Comparison of ENCODE assay signal across 12 cellular contexts in the genomic region with DNA sequence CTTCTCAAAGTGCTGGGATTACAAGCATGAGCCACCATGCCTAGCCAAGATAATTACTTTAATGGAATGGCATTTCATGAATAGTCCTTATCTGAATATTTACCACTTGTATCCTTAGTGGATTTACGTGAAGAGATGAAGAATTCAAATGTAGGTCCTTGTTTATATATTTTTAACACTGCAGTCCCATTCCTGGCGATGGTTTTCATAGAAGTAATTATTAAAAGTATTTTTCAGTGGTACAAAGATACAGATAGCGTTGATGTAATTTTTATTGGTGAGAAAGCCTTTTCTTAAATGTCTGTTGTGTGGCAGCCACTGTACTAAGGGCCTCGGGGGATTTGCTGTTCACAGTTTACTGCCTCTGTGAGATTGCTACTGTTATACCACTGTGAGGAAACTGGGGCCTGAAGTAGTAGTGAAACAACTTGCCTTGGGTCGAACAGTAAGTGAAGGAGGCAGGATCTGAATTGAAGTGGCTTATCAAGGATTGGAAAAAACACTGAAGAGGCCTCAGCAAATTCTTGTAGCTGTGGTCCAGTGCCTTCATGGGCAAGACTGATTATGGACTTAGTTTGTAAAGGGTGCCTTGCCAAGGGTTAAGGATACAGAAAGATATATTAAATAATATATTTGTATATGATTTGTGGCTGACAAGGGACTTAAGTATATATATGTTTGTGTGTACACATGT.
A peak's percentile ranks its signal among the peaks of the same experiment; 100 is the strongest.
DNase-seq lines count a peak whose midpoint lies in the region; ATAC-seq and TF ChIP-seq lines count a peak whose summit lies in the region.
"Had no signal": no experiment of that assay in that cellular context is flagged by ENCODE, and none has a peak within 500 bp of the region (broad histone marks: within the 10 kb centered on the region; RNA-seq: fewer than 3 reads in every experiment).

No MANE protein-coding gene starts in this region.

- H3K27ac Mint-ChIP-seq in endodermal cell (no peak overlapping the region), Calu3 (ENCODE audit: unreplicated experiment) (no peak overlapping the region)
- H3K27ac Mint-ChIP-seq in T-helper 2 cell treated with Interferon-gamma antibody and Interleukin-4, amounts not matched to agents 5 μg/mL and 100 μg/mL, for 36 hours = no peak overlapping the region
- H3K27ac Mint-ChIP-seq: CD4-positive, alpha-beta memory T cell had no signal

- no peaks in the 10 kb centered on the region for H3K27me3 ChIP-seq in left lung
- no peaks in the 10 kb centered on the region for H3K27me3 ChIP-seq in endodermal cell (ENCODE audit: control insufficient read depth, insufficient read depth, low read length, poor library complexity, severe bottlenecking)
- no peaks in the 10 kb centered on the region for H3K27me3 ChIP-seq in tibial nerve

- H3K9ac ChIP-seq in endodermal cell (ENCODE audit: extremely low read depth, low read length, poor library complexity, severe bottlenecking) = no peak overlapping the region

- H3K4me3 ChIP-seq in HEK293 (ENCODE audit: low read depth, low read length) (no peak overlapping the region), left lung (no peak overlapping the region), endodermal cell (ENCODE audit: low read length) (no peak overlapping the region), tibial nerve (no peak overlapping the region)

- ATAC-seq in GM18861 (IDR thresholded peaks at IDR 0.05; ENCODE audit: unreplicated experiment) (peak; percentile 79), HG03432 (IDR thresholded peaks at IDR 0.05; ENCODE audit: unreplicated experiment) (peak; percentile 77), left lung (peak; percentile 40)

- H3K9me3 Mint-ChIP-seq in endodermal cell (no peaks in the 10 kb centered on the region), Calu3 (ENCODE audit: low read depth, unreplicated experiment) (no peaks in the 10 kb centered on the region)
- H3K9me3 Mint-ChIP-seq in T-helper 2 cell treated with Interferon-gamma antibody and Interleukin-4, amounts not matched to agents 5 μg/mL and 100 μg/mL, for 36 hours = no peaks in the 10 kb centered on the region

- H3K27me3 Mint-ChIP-seq in endodermal cell (ENCODE audit: insufficient read depth) (no peaks in the 10 kb centered on the region), Calu3 (ENCODE audit: unreplicated experiment) (no peaks in the 10 kb centered on the region)
- peaks cover 11% of the 10 kb centered on the region for H3K27me3 Mint-ChIP-seq in T-helper 2 cell treated with Interferon-gamma antibody and Interleukin-4, amounts not matched to agents 5 μg/mL and 100 μg/mL, for 36 hours (ENCODE audit: low read depth)

- 0 out of 2 replicates have a peak, but pooled peaks cover 5% of the 10 kb centered on the region for H3K4me1 ChIP-seq in HEK293 (ENCODE audit: control insufficient read depth, insufficient read depth, low read length)
- no peaks in the 10 kb centered on the region for H3K4me1 ChIP-seq in left lung
- H3K4me1 ChIP-seq in endodermal cell (ENCODE audit: control insufficient read depth, insufficient read depth, low read length) = no peaks in the 10 kb centered on the region
- peaks cover 0 to 37% (median 9%) of the 10 kb centered on the region in 4 donors for H3K4me1 ChIP-seq in tibial nerve

- no peak for TF ChIP-seq EP300 in tibial nerve (IDR thresholded peaks at IDR 0.05)

- 0 out of 2 replicates have a peak overlapping the region, but pooled peaks have one; percentile 32 for H3K27ac ChIP-seq in HEK293 (ENCODE audit: extremely low read depth, low read depth, low read length)
- H3K27ac ChIP-seq in left lung = no peak overlapping the region
- H3K27ac ChIP-seq in endodermal cell (ENCODE audit: low read depth, low read length) = no peak overlapping the region
- peak overlapping the region in 1 of 4 donors; percentile 29 for H3K27ac ChIP-seq in tibial nerve

- peaks cover 19% of the 10 kb centered on the region for H3K36me3 Mint-ChIP-seq in endodermal cell (ENCODE audit: low read depth)
- H3K36me3 Mint-ChIP-seq in T-helper 2 cell treated with Interferon-gamma antibody and Interleukin-4, amounts not matched to agents 5 μg/mL and 100 μg/mL, for 36 hours (ENCODE audit: low read depth) = no peaks in the 10 kb centered on the region
- peaks cover 12% of the 10 kb centered on the region for H3K36me3 Mint-ChIP-seq in Calu3 (ENCODE audit: insufficient read depth, unreplicated experiment)
- H3K36me3 Mint-ChIP-seq: CD4-positive, alpha-beta memory T cell had no signal

- H3K4me3 Mint-ChIP-seq in endodermal cell = no peak overlapping the region
- no peak overlapping the region for H3K4me3 Mint-ChIP-seq in T-helper 2 cell treated with Interferon-gamma antibody and Interleukin-4, amounts not matched to agents 5 μg/mL and 100 μg/mL, for 36 hours
- H3K4me3 Mint-ChIP-seq in Calu3 (ENCODE audit: low read depth, unreplicated experiment) = no peak overlapping the region
- H3K4me3 Mint-ChIP-seq: CD4-positive, alpha-beta memory T cell had no signal

- no TSS peak for BruUV-seq in Calu3 (replicated peaks; lab: Mats Ljungman, UMichigan)

- TF ChIP-seq CTCF in HEK293 (tag by site-specific recombination; IDR thresholded peaks at IDR 0.05) (no peak), left lung (IDR thresholded peaks at IDR 0.05) (no peak), endodermal cell (conservative IDR thresholded peaks at IDR 0.05) (no peak), Calu3 (IDR thresholded peaks at IDR 0.05; ENCODE audit: unreplicated experiment) (no peak), tibial nerve (IDR thresholded peaks at IDR 0.05) (no peak)

- CTCF ChIA-PET in HEK293 (lab: Yijun Ruan, JAX) = no interaction called here
- CTCF ChIA-PET in Calu3 (lab: Charles Lee) = no interaction called here

- no peaks in the 10 kb centered on the region for H3K9me3 ChIP-seq in HEK293 (ENCODE audit: control insufficient read depth, insufficient read depth, low read depth, low read length)
- H3K9me3 ChIP-seq in left lung = no peaks in the 10 kb centered on the region
- no peaks in the 10 kb centered on the region for H3K9me3 ChIP-seq in endodermal cell (ENCODE audit: control insufficient read depth, low read length)
- no peaks in the 10 kb centered on the region for H3K9me3 ChIP-seq in tibial nerve

- peaks cover 18% of the 10 kb centered on the region for H3K4me1 Mint-ChIP-seq in endodermal cell
- H3K4me1 Mint-ChIP-seq in T-helper 2 cell treated with Interferon-gamma antibody and Interleukin-4, amounts not matched to agents 5 μg/mL and 100 μg/mL, for 36 hours (ENCODE audit: low read depth) = no peaks in the 10 kb centered on the region
- peaks cover 16% of the 10 kb centered on the region for H3K4me1 Mint-ChIP-seq in Calu3 (ENCODE audit: low read depth, unreplicated experiment)
- H3K4me1 Mint-ChIP-seq: CD4-positive, alpha-beta memory T cell had no signal

- intact Hi-C loops in left lung (cut with DNase I) = no loop called here
- intact Hi-C loops in Calu3 (cut with micrococcal nuclease; ENCODE audit: unreplicated experiment) = no loop called here

- 92 to 100% methylated on average over 2 to 5 of the region's 5 CpGs for WGBS in endodermal cell (ENCODE audit: insufficient coverage in 1 of 2, insufficient read length in 1 of 2), 2 experiments
- WGBS in tibial nerve, 2 donors = 58 to 68% methylated on average over 5 of the region's 5 CpGs

- TF ChIP-seq POLR2A in tibial nerve (IDR thresholded peaks at IDR 0.05) = no peak

- POLR2A ChIA-PET in HEK293 (lab: Yijun Ruan, JAX) = no interaction called here

- peaks cover 0 to under 1% of the 10 kb centered on the region in 2 experiments; a peak in 1 of 3 replicates for H3K36me3 ChIP-seq in HEK293 (ENCODE audit: control insufficient read depth in 2 of 2, insufficient read depth in 1 of 2, low read length in 2 of 2)
- peaks cover 0 to 7% of the 10 kb centered on the region in 2 donors for H3K36me3 ChIP-seq in left lung
- peaks cover 15% of the 10 kb centered on the region for H3K36me3 ChIP-seq in endodermal cell (ENCODE audit: control insufficient read depth, insufficient read depth, low read length)
- H3K36me3 ChIP-seq in tibial nerve = no peaks in the 10 kb centered on the region

- DNase-seq in left lung (no peak), endodermal cell (no peak), Calu3 (no peak), tibial nerve (ENCODE audit: low spot score in 2 of 2) (no peak)
- no peak for DNase-seq in T-helper 2 cell treated with Interferon-gamma antibody and Interleukin-4, amounts not matched to agents 5 μg/mL and 100 μg/mL, for 36 hours (ENCODE audit: low spot score)
- DNase-seq: caudate nucleus; CD4-positive, alpha-beta memory T cell; foreskin fibroblast; NCI-H524 had no signal

TF ChIP-seq in HEK293, 187 proteins besides CTCF, POLR2A, EP300 and RAD21:
- no peak for TF ChIP-seq HOXC10 (CRISPR knock-in tag; IDR thresholded peaks at IDR 0.05)
- TF ChIP-seq, protein P1, sequence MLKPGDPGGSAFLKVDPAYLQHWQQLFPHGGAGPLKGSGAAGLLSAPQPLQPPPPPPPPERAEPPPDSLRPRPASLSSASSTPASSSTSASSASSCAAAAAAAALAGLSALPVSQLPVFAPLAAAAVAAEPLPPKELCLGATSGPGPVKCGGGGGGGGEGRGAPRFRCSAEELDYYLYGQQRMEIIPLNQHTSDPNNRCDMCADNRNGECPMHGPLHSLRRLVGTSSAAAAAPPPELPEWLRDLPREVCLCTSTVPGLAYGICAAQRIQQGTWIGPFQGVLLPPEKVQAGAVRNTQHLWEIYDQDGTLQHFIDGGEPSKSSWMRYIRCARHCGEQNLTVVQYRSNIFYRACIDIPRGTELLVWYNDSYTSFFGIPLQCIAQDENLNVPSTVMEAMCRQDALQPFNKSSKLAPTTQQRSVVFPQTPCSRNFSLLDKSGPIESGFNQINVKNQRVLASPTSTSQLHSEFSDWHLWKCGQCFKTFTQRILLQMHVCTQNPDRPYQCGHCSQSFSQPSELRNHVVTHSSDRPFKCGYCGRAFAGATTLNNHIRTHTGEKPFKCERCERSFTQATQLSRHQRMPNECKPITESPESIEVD (tag by site-specific recombination; IDR thresholded peaks at IDR 0.05) = peak; percentile 70
- TF ChIP-seq OSR2 (tag by site-specific recombination; IDR thresholded peaks at IDR 0.05) = peak; percentile 85
- peak; percentile 37; the same call in 1 of the 2 replicates for TF ChIP-seq FEZF1 (tag by site-specific recombination; IDR thresholded peaks at IDR 0.05)
- TF ChIP-seq, protein P2, sequence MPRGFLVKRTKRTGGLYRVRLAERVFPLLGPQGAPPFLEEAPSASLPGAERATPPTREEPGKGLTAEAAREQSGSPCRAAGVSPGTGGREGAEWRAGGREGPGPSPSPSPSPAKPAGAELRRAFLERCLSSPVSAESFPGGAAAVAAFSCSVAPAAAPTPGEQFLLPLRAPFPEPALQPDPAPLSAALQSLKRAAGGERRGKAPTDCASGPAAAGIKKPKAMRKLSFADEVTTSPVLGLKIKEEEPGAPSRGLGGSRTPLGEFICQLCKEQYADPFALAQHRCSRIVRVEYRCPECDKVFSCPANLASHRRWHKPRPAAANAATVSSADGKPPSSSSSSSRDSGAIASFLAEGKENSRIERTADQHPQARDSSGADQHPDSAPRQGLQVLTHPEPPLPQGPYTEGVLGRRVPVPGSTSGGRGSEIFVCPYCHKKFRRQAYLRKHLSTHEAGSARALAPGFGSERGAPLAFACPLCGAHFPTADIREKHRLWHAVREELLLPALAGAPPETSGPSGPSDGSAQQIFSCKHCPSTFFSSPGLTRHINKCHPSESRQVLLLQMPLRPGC (tag by site-specific recombination; IDR thresholded peaks at IDR 0.05) = no peak
